ENCODE assay signal across 18 cellular contexts in the genomic region with DNA sequence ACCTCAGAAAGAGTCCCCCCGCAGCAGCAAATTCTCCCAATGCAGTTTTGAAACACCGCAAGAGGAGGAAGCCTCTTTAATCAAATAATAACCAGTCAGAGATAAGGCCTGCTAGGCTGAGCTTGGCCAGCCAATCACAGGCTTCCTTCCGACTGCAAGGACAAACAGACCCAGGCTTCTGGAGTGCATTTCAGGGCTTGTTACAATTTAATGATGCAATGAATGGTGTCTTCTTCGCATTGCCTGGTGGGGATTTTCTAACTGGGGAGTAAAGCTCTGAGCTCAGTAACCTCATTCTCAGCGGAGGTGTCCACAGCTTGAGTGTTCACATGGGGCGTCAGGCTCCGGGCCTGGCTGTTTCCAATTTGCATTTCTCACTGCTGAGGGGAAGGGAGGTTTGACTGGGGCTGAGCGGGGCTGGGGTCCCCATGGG. TPM values are rescaled to one million over a fixed set of nuclear protein-coding genes. Genes with fewer than 3 reads are reported as not detected.
DNase-seq lines count a peak whose midpoint lies in the region; ATAC-seq, FAIRE-seq and TF ChIP-seq lines count a peak whose summit lies in the region.
"Had no signal": no experiment of that assay in that cellular context is flagged by ENCODE, and none has a peak within 500 bp of the region (broad histone marks: within the 10 kb centered on the region; RNA-seq: fewer than 3 reads in every experiment).

No MANE protein-coding gene starts in this region.

- TF ChIP-seq CTCF in fibroblast of the aortic adventitia (IDR thresholded peaks at IDR 0.05; ENCODE audit: insufficient read depth, low read length) (no peak), spleen (IDR thresholded peaks at IDR 0.05 in 8 of 11, conservative IDR thresholded peaks at IDR 0.05 in 3 of 11) (no peak), foreskin keratinocyte (conservative IDR thresholded peaks at IDR 0.05) (no peak)

- FAIRE-seq in small intestine (lab: Jason Lieb, UNC): no peak

- H3K27ac ChIP-seq in small intestine (ENCODE audit: low read depth in 1 of 2, low read length in 1 of 2) (no peak overlapping the region), spleen (peak overlapping the region in 3 of 8 donors; percentile 30 to 54 (median 37)), foreskin keratinocyte (no peak overlapping the region)
- H3K27ac ChIP-seq: parathyroid adenoma had no signal

- WGBS in small intestine, 3 donors: 23 to 51% (median 27%) methylated on average over 8 of the region's 8 CpGs
- WGBS in spleen, 5 donors: 52 to 70% (median 62%) methylated on average over 5 to 8 of the region's 8 CpGs

- H3K27me3 ChIP-seq in small intestine (ENCODE audit: control insufficient read depth in 2 of 2, insufficient read depth in 2 of 2, low read length in 2 of 2): no peaks in the 10 kb centered on the region
- peaks cover 0 to 5% (median 0%) of the 10 kb centered on the region in 7 donors for H3K27me3 ChIP-seq in spleen (replicated peaks in 1 of 7)
- no peaks in the 10 kb centered on the region for H3K27me3 ChIP-seq in foreskin keratinocyte

- TF ChIP-seq POLR2A in spleen (IDR thresholded peaks at IDR 0.05): no peak

- ATAC-seq in GM21825 (IDR thresholded peaks at IDR 0.05; ENCODE audit: unreplicated experiment) (peak; percentile 45), foreskin keratinocyte (no peak)
- ATAC-seq: activated naive CD8-positive, alpha-beta T cell treated with anti-CD3 and anti-CD28 coated beads, Interleukin-2, amount 50 U/mL, for 24 hours; activated T-cell treated with anti-CD3 and anti-CD28 coated beads, Interleukin-2, amount 50 U/mL, for 72 hours; Panc1 had no signal

- H3K36me3 ChIP-seq in small intestine (ENCODE audit: control insufficient read depth in 2 of 2, insufficient read depth in 2 of 2, low read length in 2 of 2) (no peaks in the 10 kb centered on the region), spleen (no peaks in the 10 kb centered on the region)

- no peak overlapping the region for H3K4me3 ChIP-seq in fibroblast of the aortic adventitia (ENCODE audit: low read depth, low read length)
- H3K4me3 ChIP-seq in small intestine (ENCODE audit: low read depth in 1 of 2, low read length in 2 of 2): no peak overlapping the region
- H3K4me3 ChIP-seq in spleen: no peak overlapping the region

- intact Hi-C loops in spleen (cut with DNase I; ENCODE audit: low total_unique reads): no loop called here

- DNase-seq in OCI-M1 (lab: John Stamatoyannopoulos, UW): peak; percentile 10
- DNase-seq in fibroblast of the aortic adventitia (ENCODE audit: low read depth): peak; percentile 53
- peak; percentile 55 for DNase-seq in small intestine
- no peak for DNase-seq in NCI-H524 treated with DMSO at 0.1 percent for 48 hours (lab: John Stamatoyannopoulos, UW)
- DNase-seq in spleen: no peak
- no peak for DNase-seq in foreskin keratinocyte
- DNase-seq in hippocampal formation (lab: John Stamatoyannopoulos, UW): no peak
- DNase-seq: activated CD4-positive, alpha-beta T cell treated with anti-CD3 and anti-CD28 coated beads, Interleukin-2, amount 50 U/mL, for 1 hour; activated naive CD8-positive, alpha-beta T cell treated with anti-CD3 and anti-CD28 coated beads, Interleukin-2, amount 50 U/mL, for 24 hours; activated T-cell treated with anti-CD3 and anti-CD28 coated beads, Interleukin-2, amount 50 U/mL, for 72 hours; C1 segment of cervical spinal cord; islet precursor cell; NCI-H187; NCI-H526; stimulated activated CD4-positive, alpha-beta T cell treated with anti-CD3 and anti-CD28 coated beads, Interleukin-12 subunit alpha, Interleukin-12 subunit beta, amount 100 ng/mL, for 4 hours had no signal

- H3K9me3 ChIP-seq in small intestine (ENCODE audit: control insufficient read depth, low read depth) (no peaks in the 10 kb centered on the region), spleen (peaks cover 0 to 11% (median 4%) of the 10 kb centered on the region in 8 donors)

- no peaks in the 10 kb centered on the region for H3K4me1 ChIP-seq in small intestine (ENCODE audit: control insufficient read depth in 2 of 2, insufficient read depth in 1 of 2, low read depth in 1 of 2, low read length in 1 of 2)
- no peaks in the 10 kb centered on the region for H3K4me1 ChIP-seq in spleen
- no peaks in the 10 kb centered on the region for H3K4me1 ChIP-seq in foreskin keratinocyte
- H3K4me1 ChIP-seq: parathyroid adenoma had no signal

RNA-seq across cellular contexts. Expression of a gene that starts 31.8 kb away (rescaled TPM):
- 8.6 and 10.9 TPM in 2 replicates for total RNA-seq in fibroblast of the aortic adventitia (ENCODE audit: low replicate concordance)
- 10 to 100 TPM in 1 of 3 donors, 1 to 10 TPM in 2; 1.1 to 24.6 (median 3.1) TPM for polyA plus RNA-seq in small intestine
- 10 to 100 TPM in 1 of 7 donors, 1 to 10 TPM in 6; 5.0 to 15.0 (median 7.1) TPM for total RNA-seq in spleen
- polyA plus RNA-seq in spleen: 1 to 10 TPM; 2.6 to 3.3 (median 2.6) TPM
- total RNA-seq in foreskin keratinocyte: 6.7 and 7.4 TPM in 2 replicates
- 1.4 and 1.7 TPM in 2 replicates for polyA plus RNA-seq in foreskin keratinocyte

Comparison
In these comparisons a context has a peak if more than half of its experiments do, and no peak if none do; other contexts are left out.
1. DNase-seq: peak in OCI-M1 (single experiment), fibroblast of the aortic adventitia (single experiment) and small intestine (single experiment); none in NCI-H524 treated with DMSO at 0.1 percent for 48 hours (single experiment), spleen (single experiment), foreskin keratinocyte (0 of 2) and hippocampal formation (0 of 2).